12 cellular contexts compared by ENCODE assay signal in genomic region chr16:49399594-49400364, GRCh38. TPM values are rescaled to one million over a fixed set of nuclear protein-coding genes. Genes with fewer than 3 reads are reported as not detected.
DNase-seq lines count a peak whose midpoint lies in the region; ATAC-seq, FAIRE-seq and TF ChIP-seq lines count a peak whose summit lies in the region.
"Had no signal": no experiment of that assay in that cellular context is flagged by ENCODE, and none has a peak within 500 bp of the region (broad histone marks: within the 10 kb centered on the region; RNA-seq: fewer than 3 reads in every experiment).

No MANE protein-coding gene starts in this region.

- no peaks in the 10 kb centered on the region for H3K36me3 Mint-ChIP-seq in neural progenitor cell

- H3K4me1 Mint-ChIP-seq in neural progenitor cell: no peaks in the 10 kb centered on the region
- H3K4me1 Mint-ChIP-seq: central memory CD8-positive, alpha-beta T cell had no signal

- H3K9me3 Mint-ChIP-seq in neural progenitor cell: peaks cover 3% of the 10 kb centered on the region

- H3K36me3 ChIP-seq in neural progenitor cell: no peaks in the 10 kb centered on the region

- no peaks in the 10 kb centered on the region for H3K4me1 ChIP-seq in neural progenitor cell

- H3F3A ChIP-seq in neural progenitor cell (ENCODE audit: low read depth): no peaks in the 10 kb centered on the region

- no peak overlapping the region for H2AFZ ChIP-seq in neural progenitor cell (replicated peaks)

- H3K27ac ChIP-seq in neural progenitor cell: no peak overlapping the region

- in situ Hi-C loops in GM13976 (cut with MboI; ENCODE audit: low sequenced_read_pairs, unreplicated experiment): loop anchor here (25.0 kb wide), 1 partner anchor 188 kb away; no protein-coding TSS in a partner anchor

- no peak overlapping the region for H3K4me3 Mint-ChIP-seq in neural progenitor cell
- H3K4me3 Mint-ChIP-seq: central memory CD8-positive, alpha-beta T cell had no signal

- H3K4me2 ChIP-seq in neural progenitor cell: no peak overlapping the region

- H3K79me2 ChIP-seq in neural progenitor cell (ENCODE audit: low read depth): no peaks in the 10 kb centered on the region

- H4K20me1 ChIP-seq in neural progenitor cell (ENCODE audit: low read depth): no peaks in the 10 kb centered on the region

- H3K27me3 ChIP-seq in neural progenitor cell: no peaks in the 10 kb centered on the region

- TF ChIP-seq CTCF in GM13976 (IDR thresholded peaks at IDR 0.05; ENCODE audit: borderline replicate concordance, control extremely low read depth, extremely low read depth, insufficient read depth, missing control alignments): no peak
- no peak for TF ChIP-seq CTCF in neural progenitor cell (IDR thresholded peaks at IDR 0.05)

- ATAC-seq in GM19438 (IDR thresholded peaks at IDR 0.05; ENCODE audit: low read depth, unreplicated experiment): peak; percentile 97
- peak; percentile 100 for ATAC-seq in HG02884 (IDR thresholded peaks at IDR 0.05; ENCODE audit: unreplicated experiment)
- ATAC-seq in HG03575 (IDR thresholded peaks at IDR 0.05; ENCODE audit: extremely low read depth, insufficient number of reproducible peaks, low FRiP score, unreplicated experiment): peak; percentile 98

- no peak for FAIRE-seq in RCC 7860 (lab: Jason Lieb, UNC)
- FAIRE-seq: TTC549 had no signal

- H3K27ac Mint-ChIP-seq in neural progenitor cell: no peak overlapping the region

- DNase-seq in GM13976 (ENCODE audit: low spot score) (peak; percentile 60), DMS 273 (lab: John Stamatoyannopoulos, UW; ENCODE audit: unreplicated experiment) (no peak), RCC 7860 (ENCODE audit: low spot score) (no peak), neural progenitor cell (ENCODE audit: low spot score) (no peak), hepatic stellate cell (ENCODE audit: low spot score) (no peak)
- DNase-seq: activated effector memory CD4-positive, alpha-beta T cell treated with anti-CD3 and anti-CD28 coated beads, Interleukin-2, amount 50 U/mL, for 16 hours had no signal

- no peak overlapping the region for H3K4me3 ChIP-seq in neural progenitor cell

- no peaks in the 10 kb centered on the region for H3K9me3 ChIP-seq in neural progenitor cell (ENCODE audit: low read depth)

- H3K27me3 Mint-ChIP-seq in neural progenitor cell (ENCODE audit: insufficient read depth, low read depth): peaks cover 7% of the 10 kb centered on the region

- H3K9ac ChIP-seq in neural progenitor cell: no peak overlapping the region

RNA-seq across cellular contexts. Expression of gene C16orf78, which starts 26.2 kb away (rescaled TPM):
- total RNA-seq in neural progenitor cell (ENCODE audit: low replicate concordance): not detected in 2 replicates
- total RNA-seq: fibroblast of villous mesenchyme had no signal
